ENCODE assay signal across 8 cellular contexts in genomic region chr19:22882797-22883196, GRCh38. TPM values are rescaled to one million over a fixed set of nuclear protein-coding genes. Genes with fewer than 3 reads are reported as not detected.
A peak's percentile ranks its signal among the peaks of the same experiment; 100 is the strongest.
DNase-seq lines count a peak whose midpoint lies in the region; ATAC-seq, FAIRE-seq and TF ChIP-seq lines count a peak whose summit lies in the region.

No MANE protein-coding gene starts in this region.

- H3K27ac ChIP-seq in endothelial cell of umbilical vein (ENCODE audit: insufficient read depth, low read depth, low read length), result no peak overlapping the region

- no peak overlapping the region for H2AFZ ChIP-seq in endothelial cell of umbilical vein (ENCODE audit: low read depth, low read length)

- CTCF ChIA-PET in endothelial cell of umbilical vein (lab: Charles Lee), result no interaction called here

- no peaks in the 10 kb centered on the region for H4K20me1 ChIP-seq in endothelial cell of umbilical vein (replicated peaks; ENCODE audit: control insufficient read depth, extremely low read depth, insufficient read depth, low read length)

- H3K4me1 ChIP-seq in endothelial cell of umbilical vein (ENCODE audit: control insufficient read depth, extremely low read depth, insufficient read depth, low read length), result no peaks in the 10 kb centered on the region

- intact Hi-C loops in endothelial cell of umbilical vein (cut with micrococcal nuclease), result no loop called here

- DNase-seq in DMS53 (lab: John Stamatoyannopoulos, UW) (peak; percentile 56), DMS53 treated with DMSO at 0.1 percent for 48 hours (lab: John Stamatoyannopoulos, UW; ENCODE audit: unreplicated experiment) (no peak), NCI-H226 (peak; percentile 6), endothelial cell of umbilical vein (ENCODE audit: low read depth, low spot score) (peak; percentile 3), retinal pigment epithelial cell (ENCODE audit: low read depth) (no peak), MG63 (no peak)

- H3K36me3 ChIP-seq in endothelial cell of umbilical vein (ENCODE audit: control insufficient read depth in 2 of 2, extremely low read depth in 1 of 2, insufficient read depth in 2 of 2, low read length in 2 of 2) (no peaks in the 10 kb centered on the region), MG63 (no peaks in the 10 kb centered on the region)

- POLR2A ChIA-PET in endothelial cell of umbilical vein (lab: Charles Lee), result no interaction called here

- H3K4me3 ChIP-seq in endothelial cell of umbilical vein (replicated peaks in 1 of 3; ENCODE audit: insufficient read depth in 1 of 3, low read depth in 1 of 3, low read length in 3 of 3), result no peak overlapping the region
- H3K4me3 ChIP-seq in retinal pigment epithelial cell (ENCODE audit: low read length), result no peak overlapping the region
- no peak overlapping the region for H3K4me3 ChIP-seq in MG63

- dilution Hi-C loops in endothelial cell of umbilical vein (cut with MboI; ENCODE audit: extremely low pct_ligation_motif_present, low sequenced_read_pairs), result no loop called here

- H3K9ac ChIP-seq in endothelial cell of umbilical vein (replicated peaks; ENCODE audit: extremely low read depth, insufficient read depth, low read length), result no peak overlapping the region

- H3K4me2 ChIP-seq in endothelial cell of umbilical vein (ENCODE audit: insufficient read depth, low read length), result no peak overlapping the region

- no peak for ATAC-seq in HG03565 (IDR thresholded peaks at IDR 0.05; ENCODE audit: unreplicated experiment)
- ATAC-seq in HG03175 (IDR thresholded peaks at IDR 0.05; ENCODE audit: unreplicated experiment), result no peak

- TF ChIP-seq CTCF in endothelial cell of umbilical vein (IDR thresholded peaks at IDR 0.05; ENCODE audit: extremely low read depth in 1 of 2, insufficient read depth in 1 of 2, low read depth in 1 of 2, low read length in 2 of 2) (no peak), retinal pigment epithelial cell (conservative IDR thresholded peaks at IDR 0.05; ENCODE audit: low read depth, low read length) (peak; percentile 18)

- H3K9me1 ChIP-seq in endothelial cell of umbilical vein (replicated peaks; ENCODE audit: control insufficient read depth, extremely low read depth, insufficient read depth, low read length), result no peaks in the 10 kb centered on the region

- BruUV-seq in endothelial cell of umbilical vein (replicated peaks; lab: Mats Ljungman, UMichigan), result no TSS peak

- peak; percentile 18 for FAIRE-seq in endothelial cell of umbilical vein (lab: Jason Lieb, UNC)

- H3K9me3 ChIP-seq in endothelial cell of umbilical vein (replicated peaks; ENCODE audit: control insufficient read depth, insufficient read depth, low read length) (peaks cover 5% of the 10 kb centered on the region), MG63 (no peaks in the 10 kb centered on the region)

- H3K27me3 ChIP-seq in endothelial cell of umbilical vein (ENCODE audit: control insufficient read depth in 2 of 2, insufficient read depth in 2 of 2, low read length in 2 of 2), result no peaks in the 10 kb centered on the region
- H3K27me3 ChIP-seq in MG63, result no peaks in the 10 kb centered on the region

- no peaks in the 10 kb centered on the region for H3K79me2 ChIP-seq in endothelial cell of umbilical vein (ENCODE audit: control insufficient read depth, insufficient read depth, low read length)

- no peak for TF ChIP-seq POLR2A in endothelial cell of umbilical vein (IDR thresholded peaks at IDR 0.05; ENCODE audit: low read depth, low read length)

TF ChIP-seq in endothelial cell of umbilical vein, 7 proteins besides CTCF, POLR2A, EP300 and RAD21:
- TF ChIP-seq GATA2 (IDR thresholded peaks at IDR 0.05; ENCODE audit: insufficient read depth, insufficient read length, low read depth, low read length), result no peak
- TF ChIP-seq EZH2 (IDR thresholded peaks at IDR 0.05; ENCODE audit: borderline replicate concordance, low read depth, low read length, severe bottlenecking), result no peak
- no peak for TF ChIP-seq MYC (IDR thresholded peaks at IDR 0.05; ENCODE audit: low read depth, low read length)
- no peak for TF ChIP-seq JUN (IDR thresholded peaks at IDR 0.05; ENCODE audit: borderline replicate concordance, insufficient read depth, insufficient read length, low read depth)
- TF ChIP-seq MAX (IDR thresholded peaks at IDR 0.05; ENCODE audit: insufficient read depth, insufficient read length), result no peak
- no peak for TF ChIP-seq POLR2AphosphoS5 (IDR thresholded peaks at IDR 0.05; ENCODE audit: insufficient read depth, low read depth, low read length)
- TF ChIP-seq FOS (IDR thresholded peaks at IDR 0.05; ENCODE audit: borderline replicate concordance, insufficient read depth, low read length), result no peak

RNA-seq across cellular contexts. Expression of gene ZNF723, which starts 50.7 kb away (rescaled TPM):
- not detected in 2 replicates for total RNA-seq in endothelial cell of umbilical vein
- not detected in 2 replicates for polyA plus RNA-seq in endothelial cell of umbilical vein
- polyA plus RNA-seq in endothelial cell of umbilical vein (2011; cell fraction: cytosol; rRNA removed), result not detected in 2 replicates
- polyA plus RNA-seq in endothelial cell of umbilical vein (2011; cell fraction: nucleus; rRNA removed), result not detected in 2 replicates
- not detected in 2 replicates for polyA plus RNA-seq in endothelial cell of umbilical vein (2012)
- not detected in 2 replicates for polyA minus RNA-seq in endothelial cell of umbilical vein
- polyA minus RNA-seq in endothelial cell of umbilical vein (2011; cell fraction: cytosol; rRNA and poly(A)+ RNA removed), result not detected
- not detected in 2 replicates for polyA minus RNA-seq in endothelial cell of umbilical vein (2011; cell fraction: nucleus; rRNA and poly(A)+ RNA removed)
- total RNA-seq in MG63 (2014; rRNA removed; shearing (Covaris generic); ENCODE audit: low replicate concordance), result not detected in 2 replicates

Comparison
In these comparisons a context has a peak if more than half of its experiments do, and no peak if none do; other contexts are left out.
1. DNase-seq: peak in DMS53 (single experiment), NCI-H226 (single experiment) and endothelial cell of umbilical vein (single experiment); none in DMS53 treated with DMSO at 0.1 percent for 48 hours (single experiment), retinal pigment epithelial cell (single experiment) and MG63 (single experiment).